In genomic region chr18:63099848-63100625, GRCh38 we compare ENCODE assay signal across 8 cellular contexts.
DNase-seq lines count a peak whose midpoint lies in the region; ATAC-seq and TF ChIP-seq lines count a peak whose summit lies in the region.

No MANE protein-coding gene starts in this region.

- peak; percentile 99 to 100 for DNase-seq in HL-60 (ENCODE audit: low read depth in 1 of 2, low spot score in 1 of 2)
- DNase-seq in cardiac septum (ENCODE audit: low spot score): peak; percentile 85
- no peak for DNase-seq in iPS-NIHi11 (ENCODE audit: low spot score)
- DNase-seq in T1000 (lab: John Stamatoyannopoulos, UW): no peak
- no peak for DNase-seq in HuH-7.5 (ENCODE audit: low spot score)
- DNase-seq in head of caudate nucleus: no peak

- H3K4me1 ChIP-seq in BLaER1: peaks cover 100% of the 10 kb centered on the region

- ATAC-seq in GM19467 (IDR thresholded peaks at IDR 0.05; ENCODE audit: unreplicated experiment): peak; percentile 69

- peaks cover 10% of the 10 kb centered on the region for H3K9me3 ChIP-seq in BLaER1

- H3K9ac ChIP-seq in BLaER1: peak overlapping the region; percentile 83

- no peak for TF ChIP-seq CTCF in HL-60 (IDR thresholded peaks at IDR 0.05; ENCODE audit: insufficient read depth, low read length)

- intact Hi-C loops in cardiac septum (cut with DNase I) (loop anchor here (5.0 kb wide), 1 partner anchor 58 kb away; no protein-coding TSS in a partner anchor), head of caudate nucleus (cut with DNase I) (no loop called here)

- H4K20me1 ChIP-seq in BLaER1: no peaks in the 10 kb centered on the region

- H3K27ac ChIP-seq in BLaER1: peak overlapping the region; percentile 95
- H3K27ac ChIP-seq in HL-60 (replicated peaks): peak overlapping the region; percentile 95

- peak overlapping the region; percentile 98 for H3K4me2 ChIP-seq in BLaER1

- 0 out of 2 replicates have a peak overlapping the region, but pooled peaks have one; percentile 51 for H3K4me3 ChIP-seq in BLaER1
- H3K4me3 ChIP-seq in HL-60 (replicated peaks; ENCODE audit: insufficient read depth, low read length): no peak overlapping the region

- no peaks in the 10 kb centered on the region for H3K27me3 ChIP-seq in BLaER1
- H3K27me3 ChIP-seq in HL-60 (ENCODE audit: insufficient read depth, poor library complexity, severe bottlenecking): no peaks in the 10 kb centered on the region

- no peaks in the 10 kb centered on the region for H3K36me3 ChIP-seq in BLaER1

Comparison
In these comparisons a context has a peak if more than half of its experiments do, and no peak if none do; other contexts are left out.
1. DNase-seq: peak in HL-60 (2 of 2) and cardiac septum (single experiment); none in iPS-NIHi11 (single experiment), T1000 (single experiment), HuH-7.5 (single experiment) and head of caudate nucleus (0 of 42).